ENCODE assay signal across 8 cellular contexts in genomic region chr1:185170291-185170848, GRCh38. TPM values are rescaled to one million over a fixed set of nuclear protein-coding genes. Genes with fewer than 3 reads are reported as not detected.
DNase-seq lines count a peak whose midpoint lies in the region; ATAC-seq and TF ChIP-seq lines count a peak whose summit lies in the region.

No MANE protein-coding gene starts in this region.

- H3K27ac ChIP-seq in DND-41 (ENCODE audit: low read length): no peak overlapping the region
- no peak overlapping the region for H3K27ac ChIP-seq in esophagus squamous epithelium
- H3K27ac ChIP-seq in naive thymus-derived CD4-positive, alpha-beta T cell (ENCODE audit: low read depth, low read length): no peak overlapping the region

- H3K9me3 ChIP-seq in DND-41 (ENCODE audit: insufficient read depth, low read length, severe bottlenecking) (no peaks in the 10 kb centered on the region), esophagus squamous epithelium (no peaks in the 10 kb centered on the region)
- no peaks in the 10 kb centered on the region for H3K9me3 ChIP-seq in naive thymus-derived CD4-positive, alpha-beta T cell (ENCODE audit: control insufficient read depth in 2 of 3, low read length in 3 of 3)

- H3K4me3 Mint-ChIP-seq in naive thymus-derived CD4-positive, alpha-beta T cell: peak overlapping the region in 4 of 10 donors; percentile 35 to 56 (median 53)

- peak overlapping the region; percentile 57; the same call in 1 of the 2 replicates for H3K4me2 ChIP-seq in DND-41 (ENCODE audit: insufficient read depth, low read length)

- intact Hi-C loops in esophagus squamous epithelium (cut with DNase I): no loop called here
- intact Hi-C loops in naive thymus-derived CD4-positive, alpha-beta T cell (cut with micrococcal nuclease): loop anchor here (1.0 to 5.0 kb wide), 10 partner anchors 13 to 1042 kb away; partner anchors contain the start of genes SWT1 (in 2 of the 2) and RNF2 (in 1 of the 2)

- H3K36me3 ChIP-seq in DND-41 (ENCODE audit: insufficient read depth, low read length): no peaks in the 10 kb centered on the region
- H3K36me3 ChIP-seq in esophagus squamous epithelium: peaks cover 0 to 62% (median 6%) of the 10 kb centered on the region in 3 donors
- H3K36me3 ChIP-seq in naive thymus-derived CD4-positive, alpha-beta T cell (ENCODE audit: control insufficient read depth in 2 of 3, insufficient read depth in 3 of 3, low read length in 3 of 3): no peaks in the 10 kb centered on the region

- H3K4me1 ChIP-seq in DND-41 (ENCODE audit: insufficient read depth, low read length): peaks cover 6% of the 10 kb centered on the region; the same call in 1 of the 2 replicates
- H3K4me1 ChIP-seq in esophagus squamous epithelium: no peaks in the 10 kb centered on the region
- peaks cover 0 to 4% of the 10 kb centered on the region in 2 donors for H3K4me1 ChIP-seq in naive thymus-derived CD4-positive, alpha-beta T cell (ENCODE audit: control insufficient read depth in 2 of 2, insufficient read depth in 2 of 2, low read length in 2 of 2)

- H3K36me3 Mint-ChIP-seq in naive thymus-derived CD4-positive, alpha-beta T cell: peaks cover 0 to 45% (median 15%) of the 10 kb centered on the region in 5 donors

- peak overlapping the region in 1 of 2 experiments; percentile 37; a peak in 1 of 4 replicates for H3K4me3 ChIP-seq in DND-41 (ENCODE audit: low read depth in 1 of 2, low read length in 2 of 2)
- H3K4me3 ChIP-seq in esophagus squamous epithelium: no peak overlapping the region
- H3K4me3 ChIP-seq in naive thymus-derived CD4-positive, alpha-beta T cell (ENCODE audit: low read length): no peak overlapping the region

- no peaks in the 10 kb centered on the region for H3K79me2 ChIP-seq in DND-41 (ENCODE audit: insufficient read depth, low read length)

- no peaks in the 10 kb centered on the region for H3K27me3 Mint-ChIP-seq in naive thymus-derived CD4-positive, alpha-beta T cell

- POLR2A ChIA-PET in naive thymus-derived CD4-positive, alpha-beta T cell (lab: Charles Lee): no interaction called here

- H3K4me1 Mint-ChIP-seq in naive thymus-derived CD4-positive, alpha-beta T cell: peaks cover 0 to 17% (median 5%) of the 10 kb centered on the region in 7 donors

- H3K9ac ChIP-seq in DND-41 (ENCODE audit: low read depth, low read length): no peak overlapping the region

- no peaks in the 10 kb centered on the region for H4K20me1 ChIP-seq in DND-41 (ENCODE audit: insufficient read depth, low read length)

- H3K27me3 ChIP-seq in DND-41 (ENCODE audit: insufficient read depth, low read length, poor library complexity): no peaks in the 10 kb centered on the region
- no peaks in the 10 kb centered on the region for H3K27me3 ChIP-seq in esophagus squamous epithelium
- H3K27me3 ChIP-seq in naive thymus-derived CD4-positive, alpha-beta T cell (ENCODE audit: control insufficient read depth in 2 of 2, insufficient read depth in 2 of 2, low read length in 2 of 2): no peaks in the 10 kb centered on the region

- no peaks in the 10 kb centered on the region for H3K9me3 Mint-ChIP-seq in naive thymus-derived CD4-positive, alpha-beta T cell

- no peak for TF ChIP-seq POLR2A in esophagus squamous epithelium (IDR thresholded peaks at IDR 0.05)

- CTCF ChIA-PET in naive thymus-derived CD4-positive, alpha-beta T cell (lab: Charles Lee): interaction anchor here (0.6 to 2.9 kb wide), 17 partner anchors 9 to 525 kb away, joined by 3 to 28 read pairs (median 3); partner anchors contain the start of genes RNF2, SWT1 and TRMT1L

- 34 to 40% methylated on average over 4 to 5 of the region's 5 CpGs for WGBS in esophagus squamous epithelium, 2 donors

- ATAC-seq in DND-41 (ENCODE audit: insufficient read depth, low read depth): peak; percentile 94
- ATAC-seq in GM21360 (IDR thresholded peaks at IDR 0.05; ENCODE audit: unreplicated experiment): peak; percentile 93
- ATAC-seq in HG03469 (IDR thresholded peaks at IDR 0.05; ENCODE audit: unreplicated experiment): peak; percentile 68
- peak; percentile 84 for ATAC-seq in naive thymus-derived CD4-positive, alpha-beta T cell

- H3K27ac Mint-ChIP-seq in naive thymus-derived CD4-positive, alpha-beta T cell: peak overlapping the region in 4 of 9 donors; percentile 6 to 62 (median 43)

- peak; percentile 54 for DNase-seq in DND-41
- peak; percentile 79 for DNase-seq in NCI-H460 (ENCODE audit: extremely low read depth, low read depth)
- DNase-seq in activated CD4-positive, alpha-beta T cell treated with anti-CD3 and anti-CD28 coated beads, Interleukin-2, amount 50 U/mL, for 1 hour: peak; percentile 15
- no peak for DNase-seq in esophagus squamous epithelium (lab: John Stamatoyannopoulos, UW)
- DNase-seq in naive thymus-derived CD4-positive, alpha-beta T cell: peak in 8 of 9 donors; percentile 37 to 71 (median 65)
- no peak for DNase-seq in cerebellar nuclear complex (lab: John Stamatoyannopoulos, UW)

- H2AFZ ChIP-seq in DND-41 (ENCODE audit: low read depth, low read length): peak overlapping the region; percentile 72; the same call in 1 of the 2 replicates

- TF ChIP-seq CTCF in DND-41 (IDR thresholded peaks at IDR 0.05; ENCODE audit: borderline replicate concordance, extremely low read depth, low read length, poor library complexity, severe bottlenecking) (peak; percentile 73), esophagus squamous epithelium (IDR thresholded peaks at IDR 0.05) (peak; percentile 30 to 63 (median 48))

RNA-seq across cellular contexts. Expression of gene SWT1, which starts 13.4 kb away (rescaled TPM):
- total RNA-seq in NCI-H460 (2014; rRNA removed; shearing (Covaris generic)): 3.4 and 4.9 TPM in 2 replicates
- 0.85 and 1.0 TPM in 2 replicates for polyA plus RNA-seq in NCI-H460 (2014; cell fraction: nucleus; rRNA removed)
- total RNA-seq in esophagus squamous epithelium: 1 to 10 TPM; 1.9 to 6.5 (median 3.5) TPM
- total RNA-seq in naive thymus-derived CD4-positive, alpha-beta T cell: 10 to 100 TPM in 1 of 5 experiments, 1 to 10 TPM in 4; 4.4 to 11.5 (median 5.2) TPM
- polyA plus RNA-seq in naive thymus-derived CD4-positive, alpha-beta T cell: 1 to 10 TPM; 4.1 to 5.9 TPM

RNA-seq across cellular contexts. Expression of gene TRMT1L, which starts 13.6 kb away (rescaled TPM):
- 33.3 and 33.6 TPM in 2 replicates for total RNA-seq in NCI-H460 (2014; rRNA removed; shearing (Covaris generic))
- 18.8 and 22.0 TPM in 2 replicates for polyA plus RNA-seq in NCI-H460 (2014; cell fraction: nucleus; rRNA removed)
- total RNA-seq in esophagus squamous epithelium: 10 to 100 TPM in 3 of 4 donors, 1 to 10 TPM in 1; 7.9 to 29.9 (median 15.3) TPM
- 10 to 100 TPM; 11.6 to 33.9 (median 27.3) TPM for total RNA-seq in naive thymus-derived CD4-positive, alpha-beta T cell
- 10 to 100 TPM; 17.5 to 18.8 TPM for polyA plus RNA-seq in naive thymus-derived CD4-positive, alpha-beta T cell

Comparison
In these comparisons a context has a peak if more than half of its experiments do, and no peak if none do; other contexts are left out.
1. DNase-seq: peak in DND-41 (single experiment), NCI-H460 (single experiment), activated CD4-positive, alpha-beta T cell treated with anti-CD3 and anti-CD28 coated beads, Interleukin-2, amount 50 U/mL, for 1 hour (single experiment) and naive thymus-derived CD4-positive, alpha-beta T cell (8 of 9); none in esophagus squamous epithelium (single experiment) and cerebellar nuclear complex (0 of 2).
2. Peak in every context shown above with its lines, with median percentiles within 50 percentile points of each other: ATAC-seq.